1 cellular context compared by ENCODE assay signal in genomic region chr20:47501483-47502270, GRCh38.
A peak's percentile ranks its signal among the peaks of the same experiment; 100 is the strongest.
TF ChIP-seq lines count a peak whose summit lies in the region.

TSS of gene NCOA3 (plus strand) at chr20:47501887. CDS start at chr20:47622248, 120,361 bp downstream.

TF ChIP-seq in A549, 52 proteins besides CTCF, POLR2A, EP300 and RAD21 (continued from another document):
- TF ChIP-seq RFX5 (IDR thresholded peaks at IDR 0.05) (no peak), EHMT2 (IDR thresholded peaks at IDR 0.05; ENCODE audit: low read depth) (no peak), FOSL2 (IDR thresholded peaks at IDR 0.05) (no peak), FOSL2 (CRISPR knock-in tag; IDR thresholded peaks at IDR 0.05) (peak; percentile 63; the same call in 1 of the 2 replicates), MAX (IDR thresholded peaks at IDR 0.05) (peak; percentile 97)
